8 cellular contexts compared by ENCODE assay signal in genomic region chr1:75991497-75992114, GRCh38. TPM values are rescaled to one million over a fixed set of nuclear protein-coding genes. Genes with fewer than 3 reads are reported as not detected.
DNase-seq lines count a peak whose midpoint lies in the region; ATAC-seq, FAIRE-seq and TF ChIP-seq lines count a peak whose summit lies in the region.

No MANE protein-coding gene starts in this region.

- in situ Hi-C loops in G401 (cut with HindIII; ENCODE audit: low sequenced_read_pairs) (no loop called here), transverse colon (cut with MboI; ENCODE audit: low pct_ligation_motif_present in 1 of 4, low pct_unique_long_range_greater_than_20kb in 1 of 4, low sequenced_read_pairs in 3 of 4) (no loop called here)

- peaks cover 3% of the 10 kb centered on the region; the same call in 2 of the 3 replicates for H3K4me1 Mint-ChIP-seq in GM23338

- no peak for TF ChIP-seq EP300 in transverse colon (IDR thresholded peaks at IDR 0.05; ENCODE audit: low read depth)

- H4K20me1 ChIP-seq in GM23338 (replicated peaks; ENCODE audit: insufficient read depth), result no peaks in the 10 kb centered on the region
- no peaks in the 10 kb centered on the region for H4K20me1 ChIP-seq in Loucy (ENCODE audit: insufficient read depth, low read length, poor library complexity, severe bottlenecking)

- no peaks in the 10 kb centered on the region for H3K27me3 Mint-ChIP-seq in GM23338 (ENCODE audit: insufficient read depth, low read depth, poor library complexity)

- TF ChIP-seq POLR2A in transverse colon (IDR thresholded peaks at IDR 0.05), result no peak

- H3K27ac Mint-ChIP-seq in GM23338, result no peak overlapping the region

- no peaks in the 10 kb centered on the region for H3K4me1 ChIP-seq in GM23338 (ENCODE audit: insufficient read depth)
- H3K4me1 ChIP-seq in Loucy (ENCODE audit: insufficient read depth, low read length, poor library complexity, severe bottlenecking), result no peaks in the 10 kb centered on the region
- no peaks in the 10 kb centered on the region for H3K4me1 ChIP-seq in pancreas
- H3K4me1 ChIP-seq in transverse colon, result no peaks in the 10 kb centered on the region

- H3K9me2 ChIP-seq in GM23338 (ENCODE audit: insufficient read depth), result no peaks in the 10 kb centered on the region
- no peaks in the 10 kb centered on the region for H3K9me2 ChIP-seq in Loucy (replicated peaks; ENCODE audit: low read depth, low read length)

- H2AFZ ChIP-seq in GM23338, result no peak overlapping the region
- H2AFZ ChIP-seq in Loucy (ENCODE audit: low read length), result no peak overlapping the region

- no peak overlapping the region for H3K9ac ChIP-seq in Loucy (ENCODE audit: low read depth, low read length, poor library complexity, severe bottlenecking)

- H3K4me2 ChIP-seq in GM23338, result no peak overlapping the region
- H3K4me2 ChIP-seq in Loucy (ENCODE audit: low read depth, low read length, poor library complexity, severe bottlenecking), result no peak overlapping the region

- peak; percentile 79 for FAIRE-seq in pancreas (lab: Jason Lieb, UNC)

- H3K27ac ChIP-seq in GM23338 (ENCODE audit: low read depth) (no peak overlapping the region), pancreas (no peak overlapping the region), transverse colon (no peak overlapping the region)

- no peaks in the 10 kb centered on the region for H3K9me3 ChIP-seq in Loucy (ENCODE audit: insufficient read depth, low read depth, low read length)
- no peaks in the 10 kb centered on the region for H3K9me3 ChIP-seq in pancreas
- no peaks in the 10 kb centered on the region for H3K9me3 ChIP-seq in transverse colon

- H3K4me3 Mint-ChIP-seq in GM23338, result no peak overlapping the region

- intact Hi-C loops in pancreas (cut with DNase I) (no loop called here), transverse colon (cut with DNase I; ENCODE audit: low total_unique reads) (no loop called here)

- H3K79me2 ChIP-seq in GM23338 (replicated peaks; ENCODE audit: insufficient read depth), result no peaks in the 10 kb centered on the region
- H3K79me2 ChIP-seq in Loucy (ENCODE audit: insufficient read depth, low read length), result no peaks in the 10 kb centered on the region

- DNase-seq in G401 (ENCODE audit: low spot score) (peak; percentile 94), GM23338 (ENCODE audit: low spot score) (peak; percentile 91), SHP77 (lab: John Stamatoyannopoulos, UW) (peak; percentile 64 to 82), germinal center (ENCODE audit: low spot score) (peak; percentile 47), pancreas (peak; percentile 81 to 94 (median 90)), transverse colon (peak; percentile 90)
- DNase-seq in activated gamma-delta T cell treated with anti-CD3 and anti-CD28 coated beads, Interleukin-2, amount 50 U/mL, for 16 hours (ENCODE audit: low read depth), result peak; percentile 22

- TF ChIP-seq CTCF in GM23338 (conservative IDR thresholded peaks at IDR 0.05; ENCODE audit: low read depth in 2 of 2) (peak; percentile 94 to 97), Loucy (conservative IDR thresholded peaks at IDR 0.05; ENCODE audit: low read length) (peak; percentile 92), pancreas (IDR thresholded peaks at IDR 0.05) (peak; percentile 58 to 75 (median 68)), transverse colon (IDR thresholded peaks at IDR 0.05) (peak; percentile 78 to 89 (median 80))

- 12 to 13% methylated on average over 8 of the region's 8 CpGs for WGBS in pancreas, 2 donors
- 15 to 16% methylated on average over 7 to 8 of the region's 8 CpGs for WGBS in transverse colon (ENCODE audit: low coverage in 1 of 2), 2 donors

- no peaks in the 10 kb centered on the region for H3K27me3 ChIP-seq in GM23338 (ENCODE audit: insufficient read depth)
- H3K27me3 ChIP-seq in Loucy (ENCODE audit: insufficient read depth, low read length, poor library complexity, severe bottlenecking), result no peaks in the 10 kb centered on the region
- no peaks in the 10 kb centered on the region for H3K27me3 ChIP-seq in pancreas
- peaks cover 4% of the 10 kb centered on the region for H3K27me3 ChIP-seq in transverse colon

- ATAC-seq in GM23338 (peak; percentile 100), pancreas (peak; percentile 80 to 95 (median 92))

- H3K9me3 Mint-ChIP-seq in GM23338, result no peaks in the 10 kb centered on the region

- H3F3A ChIP-seq in GM23338 (replicated peaks; ENCODE audit: low read depth) (no peaks in the 10 kb centered on the region), Loucy (ENCODE audit: low read depth) (no peaks in the 10 kb centered on the region)

- H3K36me3 ChIP-seq in GM23338 (ENCODE audit: insufficient read depth), result no peaks in the 10 kb centered on the region
- no peaks in the 10 kb centered on the region for H3K36me3 ChIP-seq in Loucy (ENCODE audit: insufficient read depth, low read length)
- H3K36me3 ChIP-seq in pancreas, result no peaks in the 10 kb centered on the region
- H3K36me3 ChIP-seq in transverse colon, result no peaks in the 10 kb centered on the region

- H3K36me3 Mint-ChIP-seq in GM23338 (ENCODE audit: low read depth), result no peaks in the 10 kb centered on the region

- H3K4me3 ChIP-seq in GM23338 (no peak overlapping the region), Loucy (ENCODE audit: low read length, poor library complexity, severe bottlenecking) (no peak overlapping the region), pancreas (no peak overlapping the region), transverse colon (no peak overlapping the region)

TF ChIP-seq in GM23338, 12 proteins besides CTCF, POLR2A, EP300 and RAD21:
- TF ChIP-seq POLR2AphosphoS5 (IDR thresholded peaks at IDR 0.05; ENCODE audit: low read depth) (no peak), JUNB (IDR thresholded peaks at IDR 0.05; ENCODE audit: unreplicated experiment) (no peak)

RNA-seq across cellular contexts. Expression of gene ASB17, which starts 59.4 kb away (rescaled TPM):
- not detected in 2 replicates for total RNA-seq in G401 (2014; rRNA removed; shearing (Covaris generic))
- total RNA-seq in GM23338 (2014; rRNA removed; shearing (Covaris generic)), result not detected in 2 replicates
- polyA plus RNA-seq in GM23338 (2016; fragmentation: Nextera tagmentation; extraction: Ambion mirVana) (not detected in 2 replicates), pancreas (not detected)
- total RNA-seq in pancreas (not detected), transverse colon (not detected)

Comparison
In these comparisons a context has a peak if more than half of its experiments do, and no peak if none do; other contexts are left out.
1. DNase-seq: peak in every context shown above with its lines; median percentile 94 in G401; 91 in GM23338; 90 in pancreas; 90 in transverse colon; 73 in SHP77; 47 in germinal center; 22 in activated gamma-delta T cell treated with anti-CD3 and anti-CD28 coated beads, Interleukin-2, amount 50 U/mL, for 16 hours.